ENCODE assay signal across 1 cellular context in genomic region chr17:1730345-1731193, GRCh38.
TF ChIP-seq lines count a peak whose summit lies in the region.

No MANE protein-coding gene starts in this region.

TF ChIP-seq in K562, 482 proteins besides CTCF, POLR2A, EP300 and RAD21 (continued from another document and continues in another):
- TF ChIP-seq VEZF1 (CRISPR knock-in tag; IDR thresholded peaks at IDR 0.05), result peak; percentile 40; the same call in 1 of the 2 replicates
- TF ChIP-seq PCBP2 (IDR thresholded peaks at IDR 0.05; ENCODE audit: low read depth, low read length, poor library complexity, severe bottlenecking), result no peak
- no peak for TF ChIP-seq E2F8 (IDR thresholded peaks at IDR 0.05; ENCODE audit: low read depth, partially characterized antibody)
- TF ChIP-seq DEAF1 (CRISPR knock-in tag; IDR thresholded peaks at IDR 0.05), result no peak
- no peak for TF ChIP-seq ELF4 (CRISPR knock-in tag; IDR thresholded peaks at IDR 0.05)
- no peak for TF ChIP-seq DPF2 (IDR thresholded peaks at IDR 0.05)
- no peak for TF ChIP-seq CHD1 (IDR thresholded peaks at IDR 0.05; ENCODE audit: low read length)
- peak; percentile 87 for TF ChIP-seq ZNF395 (CRISPR knock-in tag; IDR thresholded peaks at IDR 0.05)
- no peak; the same call in 1 of the 2 replicates for TF ChIP-seq EGR1 (conservative IDR thresholded peaks at IDR 0.05)
- TF ChIP-seq MITF (IDR thresholded peaks at IDR 0.05), result no peak
- TF ChIP-seq FOXA1 (IDR thresholded peaks at IDR 0.05; ENCODE audit: borderline replicate concordance), result no peak
- TF ChIP-seq SOX6 (IDR thresholded peaks at IDR 0.05), result peak; percentile 31; the same call in 1 of the 2 replicates
- peak; percentile 80 for TF ChIP-seq CREB3L1 (IDR thresholded peaks at IDR 0.05; ENCODE audit: borderline replicate concordance, low read depth)
- no peak for TF ChIP-seq GTF2B (IDR thresholded peaks at IDR 0.05; ENCODE audit: extremely low read depth, insufficient read length)
- TF ChIP-seq CCNT2 (IDR thresholded peaks at IDR 0.05; ENCODE audit: borderline replicate concordance, extremely low read depth, insufficient read length, low read depth, low read length), result peak; percentile 81
- no peak for TF ChIP-seq SIX5 (IDR thresholded peaks at IDR 0.05; ENCODE audit: borderline replicate concordance in 1 of 2, insufficient read depth in 1 of 2, low read depth in 1 of 2, low read length in 2 of 2)
- no peak for TF ChIP-seq AFF1 (IDR thresholded peaks at IDR 0.05; ENCODE audit: low read depth in 1 of 2, partially characterized antibody in 2 of 2)
- TF ChIP-seq KLF6 (CRISPR knock-in tag; IDR thresholded peaks at IDR 0.05; ENCODE audit: borderline replicate concordance), result peak; percentile 68; the same call in 1 of the 2 replicates
- TF ChIP-seq REST (CRISPR knock-in tag; IDR thresholded peaks at IDR 0.05; ENCODE audit: low read depth), result no peak
- TF ChIP-seq ZNF165 (CRISPR knock-in tag; IDR thresholded peaks at IDR 0.05; ENCODE audit: borderline replicate concordance), result no peak
- TF ChIP-seq CHD2 (IDR thresholded peaks at IDR 0.05; ENCODE audit: low read depth, low read length), result no peak
- TF ChIP-seq TRIM25 (IDR thresholded peaks at IDR 0.05; ENCODE audit: borderline replicate concordance), result no peak
- no peak for TF ChIP-seq ZNF695 (CRISPR knock-in tag; IDR thresholded peaks at IDR 0.05)
